14 cellular contexts compared by ENCODE assay signal in the genomic region with DNA sequence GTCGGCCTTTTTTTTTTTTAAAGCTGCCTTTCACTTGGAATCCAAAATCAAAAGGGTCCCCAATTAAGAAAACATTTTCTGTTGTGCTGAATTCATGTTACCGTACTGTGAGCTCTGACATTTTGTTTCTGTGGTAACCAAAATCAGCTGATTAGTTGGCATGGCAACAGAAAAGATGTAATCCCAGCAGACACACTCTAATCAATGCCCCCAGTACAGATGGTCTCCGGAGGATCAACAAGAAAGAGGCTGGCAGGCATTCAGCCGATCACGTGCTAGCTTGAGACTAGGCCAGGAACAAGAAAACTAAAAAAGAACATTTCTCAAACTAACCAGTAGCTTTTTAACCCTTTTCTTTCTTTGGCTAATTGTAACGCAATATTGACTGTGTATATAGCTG.
DNase-seq lines count a peak whose midpoint lies in the region; ATAC-seq and TF ChIP-seq lines count a peak whose summit lies in the region.
"Had no signal": no experiment of that assay in that cellular context is flagged by ENCODE, and none has a peak within 500 bp of the region (broad histone marks: within the 10 kb centered on the region; RNA-seq: fewer than 3 reads in every experiment).

No MANE protein-coding gene starts in this region.

- no peak for TF ChIP-seq CTCF in neural cell (IDR thresholded peaks at IDR 0.05; ENCODE audit: poor library complexity, severe bottlenecking)
- TF ChIP-seq CTCF in foreskin keratinocyte (conservative IDR thresholded peaks at IDR 0.05), result no peak

- peak overlapping the region; percentile 41 for H3K4me3 ChIP-seq in neural cell (ENCODE audit: low read length)
- H3K4me3 ChIP-seq: thyroid gland had no signal

- H3K4me1 ChIP-seq in foreskin keratinocyte, result no peaks in the 10 kb centered on the region
- H3K4me1 ChIP-seq: thyroid gland had no signal

- no peaks in the 10 kb centered on the region for H3K9me2 ChIP-seq in neural cell (ENCODE audit: insufficient read depth, low read length)

- TF ChIP-seq EP300 in neural cell (conservative IDR thresholded peaks at IDR 0.05; ENCODE audit: poor library complexity, severe bottlenecking), result peak; percentile 93

- no peak for ATAC-seq in foreskin keratinocyte
- no peak for ATAC-seq in GM21528 (IDR thresholded peaks at IDR 0.05; ENCODE audit: low FRiP score, unreplicated experiment)
- ATAC-seq in HG03175 (IDR thresholded peaks at IDR 0.05; ENCODE audit: unreplicated experiment), result no peak
- ATAC-seq: activated CD4-positive, alpha-beta T cell treated with anti-CD3 and anti-CD28 coated beads for 36 hours; PC-3 had no signal

- H3K27ac ChIP-seq in neural cell (ENCODE audit: low read length), result peak overlapping the region; percentile 98
- no peak overlapping the region for H3K27ac ChIP-seq in foreskin keratinocyte
- H3K27ac ChIP-seq: thyroid gland had no signal

- no peaks in the 10 kb centered on the region for H3F3A ChIP-seq in neural cell (ENCODE audit: insufficient read depth, low read length, poor library complexity, severe bottlenecking)

- no peaks in the 10 kb centered on the region for H3K27me3 ChIP-seq in neural cell (ENCODE audit: insufficient read depth, low read depth, low read length)
- no peaks in the 10 kb centered on the region for H3K27me3 ChIP-seq in foreskin keratinocyte
- H3K27me3 ChIP-seq: thyroid gland had no signal

- peak; percentile 61 for TF ChIP-seq RAD21 in neural cell (conservative IDR thresholded peaks at IDR 0.05)

- peak overlapping the region; percentile 43 for H2AFZ ChIP-seq in neural cell (ENCODE audit: low read depth, low read length)

- peak overlapping the region; percentile 66 for H3K9ac ChIP-seq in neural cell (ENCODE audit: low read length)

- H3K4me2 ChIP-seq in neural cell (ENCODE audit: low read length), result peak overlapping the region; percentile 51

- H3K9me3 ChIP-seq in neural cell (ENCODE audit: low read length), result no peaks in the 10 kb centered on the region
- H3K9me3 ChIP-seq: thyroid gland had no signal

- H4K20me1 ChIP-seq in neural cell (ENCODE audit: insufficient read depth), result no peaks in the 10 kb centered on the region

- no peaks in the 10 kb centered on the region for H3K36me3 ChIP-seq in neural cell (ENCODE audit: insufficient read depth, low read length)
- H3K36me3 ChIP-seq: thyroid gland had no signal

- DNase-seq in Ammon's horn (ENCODE audit: low spot score) (peak; percentile 89), NCI-H82 treated with DMSO at 0.1 percent for 48 hours (lab: John Stamatoyannopoulos, UW; ENCODE audit: unreplicated experiment) (peak; percentile 92), fibroblast of the conjunctiva (ENCODE audit: low read depth) (peak; percentile 60), foreskin keratinocyte (no peak), HPDE6-E6E7 (ENCODE audit: extremely low spot score) (no peak)
- DNase-seq: activated CD4-positive, alpha-beta T cell treated with anti-CD3 and anti-CD28 coated beads for 36 hours; activated T-cell treated with anti-CD3 and anti-CD28 coated beads, Interleukin-2, amount 50 U/mL, for 1 hour; NCI-H2081; nephron progenitor cell; PC-3 had no signal

- H3K79me2 ChIP-seq in neural cell (replicated peaks; ENCODE audit: insufficient read depth, low read length), result no peaks in the 10 kb centered on the region

TF ChIP-seq in neural cell, 6 proteins besides CTCF, POLR2A, EP300 and RAD21:
- TF ChIP-seq EZH2 (IDR thresholded peaks at IDR 0.05; ENCODE audit: borderline replicate concordance, insufficient read depth, low read length, poor library complexity, severe bottlenecking) (no peak), SMC3 (conservative IDR thresholded peaks at IDR 0.05; ENCODE audit: poor library complexity) (peak; percentile 59), TAF1 (IDR thresholded peaks at IDR 0.05; ENCODE audit: low read depth) (no peak), MXI1 (conservative IDR thresholded peaks at IDR 0.05; ENCODE audit: poor library complexity, severe bottlenecking) (peak; percentile 53), POLR2AphosphoS5 (IDR thresholded peaks at IDR 0.05) (peak; percentile 92)
- TF ChIP-seq, protein P1, sequence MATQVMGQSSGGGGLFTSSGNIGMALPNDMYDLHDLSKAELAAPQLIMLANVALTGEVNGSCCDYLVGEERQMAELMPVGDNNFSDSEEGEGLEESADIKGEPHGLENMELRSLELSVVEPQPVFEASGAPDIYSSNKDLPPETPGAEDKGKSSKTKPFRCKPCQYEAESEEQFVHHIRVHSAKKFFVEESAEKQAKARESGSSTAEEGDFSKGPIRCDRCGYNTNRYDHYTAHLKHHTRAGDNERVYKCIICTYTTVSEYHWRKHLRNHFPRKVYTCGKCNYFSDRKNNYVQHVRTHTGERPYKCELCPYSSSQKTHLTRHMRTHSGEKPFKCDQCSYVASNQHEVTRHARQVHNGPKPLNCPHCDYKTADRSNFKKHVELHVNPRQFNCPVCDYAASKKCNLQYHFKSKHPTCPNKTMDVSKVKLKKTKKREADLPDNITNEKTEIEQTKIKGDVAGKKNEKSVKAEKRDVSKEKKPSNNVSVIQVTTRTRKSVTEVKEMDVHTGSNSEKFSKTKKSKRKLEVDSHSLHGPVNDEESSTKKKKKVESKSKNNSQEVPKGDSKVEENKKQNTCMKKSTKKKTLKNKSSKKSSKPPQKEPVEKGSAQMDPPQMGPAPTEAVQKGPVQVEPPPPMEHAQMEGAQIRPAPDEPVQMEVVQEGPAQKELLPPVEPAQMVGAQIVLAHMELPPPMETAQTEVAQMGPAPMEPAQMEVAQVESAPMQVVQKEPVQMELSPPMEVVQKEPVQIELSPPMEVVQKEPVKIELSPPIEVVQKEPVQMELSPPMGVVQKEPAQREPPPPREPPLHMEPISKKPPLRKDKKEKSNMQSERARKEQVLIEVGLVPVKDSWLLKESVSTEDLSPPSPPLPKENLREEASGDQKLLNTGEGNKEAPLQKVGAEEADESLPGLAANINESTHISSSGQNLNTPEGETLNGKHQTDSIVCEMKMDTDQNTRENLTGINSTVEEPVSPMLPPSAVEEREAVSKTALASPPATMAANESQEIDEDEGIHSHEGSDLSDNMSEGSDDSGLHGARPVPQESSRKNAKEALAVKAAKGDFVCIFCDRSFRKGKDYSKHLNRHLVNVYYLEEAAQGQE (IDR thresholded peaks at IDR 0.05; ENCODE audit: borderline replicate concordance), result peak; percentile 85

Comparison
In these comparisons a context has a peak if more than half of its experiments do, and no peak if none do; other contexts are left out.
1. DNase-seq: peak in Ammon's horn (single experiment), NCI-H82 treated with DMSO at 0.1 percent for 48 hours (single experiment) and fibroblast of the conjunctiva (single experiment); none in foreskin keratinocyte (0 of 2) and HPDE6-E6E7 (single experiment).